Comparison of ENCODE assay signal across 25 cellular contexts in the genomic region with DNA sequence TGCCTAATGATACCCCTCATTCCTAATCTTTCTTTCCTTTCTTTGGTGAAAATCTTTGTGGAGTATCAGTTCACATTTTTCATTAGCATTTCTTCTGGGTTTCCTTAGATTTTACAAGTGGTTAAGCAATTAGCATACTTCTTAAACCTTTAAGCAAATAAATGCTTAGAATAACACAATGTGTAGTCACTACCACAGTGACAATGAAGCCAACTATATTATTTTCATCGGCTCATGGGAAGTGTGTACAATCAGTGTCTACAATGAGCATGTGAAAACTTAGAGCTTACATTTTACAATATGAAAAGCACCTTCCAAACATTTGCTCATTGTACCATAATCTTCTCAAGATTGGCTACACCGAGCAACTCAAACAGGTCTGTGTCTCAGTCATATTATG.
"Had no signal": no experiment of that assay in that cellular context is flagged by ENCODE, and none has a peak within 500 bp of the region (broad histone marks: within the 10 kb centered on the region; RNA-seq: fewer than 3 reads in every experiment).

No MANE protein-coding gene starts in this region.

- H3K27ac ChIP-seq: epithelial cell of prostate, esophagus muscularis mucosa, gastroesophageal sphincter, left ventricle myocardium inferior, lower lobe of right lung, parathyroid adenoma, prostate gland, right lobe of liver, spleen, testis, tibial nerve, upper lobe of right lung, vagina had no signal

- H3K36me3 Mint-ChIP-seq: memory B cell; mesothelial cell of epicardium; stimulated activated memory B cell treated with anti-CD40 and anti-IgM and Interleukin-4, amounts not matched to agents 10 μg/mL and 1 μg/mL and 100 μg/mL, for 72 hours had no signal

- H3K27ac Mint-ChIP-seq: memory B cell; mesothelial cell of epicardium; nephron; stimulated activated memory B cell treated with anti-CD40 and anti-IgM and Interleukin-4, amounts not matched to agents 10 μg/mL and 1 μg/mL and 100 μg/mL, for 72 hours; stimulated activated naive CD8-positive, alpha-beta T cell treated with anti-CD3 and anti-CD28 coated beads, Interleukin-15, Interleukin-2, amounts not matched to agents 100 ng/mL and 50 ng/mL, for 24 hours had no signal

- H3K36me3 ChIP-seq: esophagus muscularis mucosa, gastroesophageal sphincter, left ventricle myocardium inferior, lower lobe of right lung, prostate gland, right lobe of liver, spleen, tibial nerve, upper lobe of right lung, vagina had no signal

- H3K4me3 Mint-ChIP-seq: memory B cell; mesothelial cell of epicardium; nephron; stimulated activated memory B cell treated with anti-CD40 and anti-IgM and Interleukin-4, amounts not matched to agents 10 μg/mL and 1 μg/mL and 100 μg/mL, for 72 hours; stimulated activated naive CD8-positive, alpha-beta T cell treated with anti-CD3 and anti-CD28 coated beads, Interleukin-15, Interleukin-2, amounts not matched to agents 100 ng/mL and 50 ng/mL, for 24 hours had no signal

- H3K9me3 ChIP-seq: esophagus muscularis mucosa, gastroesophageal sphincter, lower lobe of right lung, prostate gland, right lobe of liver, spleen, testis, tibial nerve, upper lobe of right lung, vagina had no signal

- ATAC-seq: gastroesophageal sphincter; lower lobe of right lung; right lobe of liver; stimulated activated memory B cell treated with anti-CD40 and anti-IgM and Interleukin-4, amounts not matched to agents 10 μg/mL and 1 μg/mL and 100 μg/mL, for 72 hours; upper lobe of right lung had no signal

- H3K4me3 ChIP-seq: esophagus muscularis mucosa, gastroesophageal sphincter, left ventricle myocardium inferior, lower lobe of right lung, prostate gland, right lobe of liver, spleen, testis, tibial nerve, upper lobe of right lung, vagina had no signal

- DNase-seq: effector memory CD4-positive, alpha-beta T cell; glutamatergic neuron; islet precursor cell; left ventricle myocardium inferior; lower lobe of right lung; occipital lobe; right lobe of liver; spleen; stimulated activated CD4-positive, alpha-beta T cell treated with anti-CD3 and anti-CD28 coated beads, Interleukin-15, amount 100 ng/mL, for 24 hours; stimulated activated CD4-positive, alpha-beta T cell treated with anti-CD3 and anti-CD28 coated beads, Interleukin-1b, Interleukin-23, amount 100 ng/mL, for 48 hours; stimulated activated CD4-positive, alpha-beta T cell treated with anti-CD3 and anti-CD28 coated beads, Interleukin-4, amount 100 ng/mL, for 24 hours; testis; upper lobe of right lung had no signal

- H3K9me3 Mint-ChIP-seq: mesothelial cell of epicardium; stimulated activated memory B cell treated with anti-CD40 and anti-IgM and Interleukin-4, amounts not matched to agents 10 μg/mL and 1 μg/mL and 100 μg/mL, for 72 hours; stimulated activated naive CD8-positive, alpha-beta T cell treated with anti-CD3 and anti-CD28 coated beads, Interleukin-15, Interleukin-2, amounts not matched to agents 100 ng/mL and 50 ng/mL, for 24 hours had no signal

- H3K27me3 Mint-ChIP-seq: stimulated activated naive CD8-positive, alpha-beta T cell treated with anti-CD3 and anti-CD28 coated beads, Interleukin-15, Interleukin-2, amounts not matched to agents 100 ng/mL and 50 ng/mL, for 24 hours had no signal

- H3K27me3 ChIP-seq: esophagus muscularis mucosa, right lobe of liver, testis, tibial nerve, vagina had no signal

- H3K4me1 ChIP-seq: esophagus muscularis mucosa, gastroesophageal sphincter, lower lobe of right lung, prostate gland, right lobe of liver, upper lobe of right lung, vagina had no signal
